ENCODE assay signal across 24 cellular contexts in genomic region chr20:33526769-33527168, GRCh38.
"Had no signal": no experiment of that assay in that cellular context is flagged by ENCODE, and none has a peak within 500 bp of the region (broad histone marks: within the 10 kb centered on the region; RNA-seq: fewer than 3 reads in every experiment).

No MANE protein-coding gene starts in this region.

- H3K27ac ChIP-seq: colonic mucosa, epithelial cell of prostate, gastrocnemius medialis, left lung, neural progenitor cell, prostate gland, sigmoid colon, skin epidermis, spleen, thoracic aorta, tibial nerve, upper lobe of left lung had no signal

- H3K36me3 ChIP-seq: colonic mucosa, left lung, neural progenitor cell, prostate gland had no signal

- H3K9me3 ChIP-seq: colonic mucosa, gastrocnemius medialis, left lung, prostate gland, sigmoid colon, spleen, thoracic aorta, tibial nerve, upper lobe of left lung had no signal

- ATAC-seq: esophagus mucosa; gastrocnemius medialis; left lung; naive thymus-derived CD4-positive, alpha-beta T cell; right cardiac atrium; stimulated activated memory B cell treated with anti-CD40 and anti-IgM and Interleukin-4, amounts not matched to agents 10 μg/mL and 1 μg/mL and 100 μg/mL, for 72 hours; stimulated activated naive CD8-positive, alpha-beta T cell treated with anti-CD3 and anti-CD28 coated beads, Interleukin-15, Interleukin-2, amounts not matched to agents 100 U/mL and 50 U/mL, for 24 hours had no signal

- H3K27me3 ChIP-seq: colonic mucosa, gastrocnemius medialis, left lung, neural progenitor cell, sigmoid colon, spleen, tibial nerve, upper lobe of left lung had no signal

- DNase-seq: colonic mucosa; effector CD8-positive, alpha-beta T cell; endodermal cell; foreskin fibroblast; gastrocnemius medialis; head of caudate nucleus; left lung; mesenchymal stem cell; naive thymus-derived CD4-positive, alpha-beta T cell; right cardiac atrium; sigmoid colon; spleen; stimulated activated CD4-positive, alpha-beta T cell treated with anti-CD3 and anti-CD28 coated beads, Interleukin-4, amount 100 ng/mL, for 4 hours; stimulated activated naive CD8-positive, alpha-beta T cell treated with anti-CD3 and anti-CD28 coated beads, Interleukin-15, Interleukin-2, amounts not matched to agents 100 U/mL and 50 U/mL, for 24 hours; substantia nigra; upper lobe of left lung had no signal

- H3K4me3 ChIP-seq: colonic mucosa, gastrocnemius medialis, left lung, neural progenitor cell, prostate gland, sigmoid colon, skin epidermis, spleen, thoracic aorta, tibial nerve, upper lobe of left lung had no signal
